Comparison of ENCODE assay signal across 8 cellular contexts in genomic region chr9:34992376-34992951, GRCh38. TPM values are rescaled to one million over a fixed set of nuclear protein-coding genes. Genes with fewer than 3 reads are reported as not detected.
DNase-seq lines count a peak whose midpoint lies in the region; ATAC-seq and TF ChIP-seq lines count a peak whose summit lies in the region.

No MANE protein-coding gene starts in this region.

- no peaks in the 10 kb centered on the region for H3K9me3 ChIP-seq in left ventricle myocardium inferior (replicated peaks)

- no peak for ATAC-seq in HG03108 (IDR thresholded peaks at IDR 0.05; ENCODE audit: unreplicated experiment)
- no peak for ATAC-seq in GM19324 (IDR thresholded peaks at IDR 0.05; ENCODE audit: low FRiP score, unreplicated experiment)
- ATAC-seq in sciatic nerve, result no peak

- H3K4me1 Mint-ChIP-seq in activated naive CD8-positive, alpha-beta T cell (ENCODE audit: low read depth), result peaks cover 45% of the 10 kb centered on the region

- intact Hi-C loops in left ventricle myocardium inferior (cut with micrococcal nuclease), result no loop called here
- intact Hi-C loops in sciatic nerve (cut with DNase I), result loop anchor here (10.0 kb wide), 1 partner anchor 82 kb away; the partner anchor contains the start of genes FANCG and VCP

- peak overlapping the region; percentile 88 for H3K4me3 ChIP-seq in left ventricle myocardium inferior

- TF ChIP-seq CTCF in left ventricle myocardium inferior (IDR thresholded peaks at IDR 0.05; ENCODE audit: borderline replicate concordance), result no peak

- peak overlapping the region; percentile 88 for H3K27ac Mint-ChIP-seq in activated naive CD8-positive, alpha-beta T cell

- H3K27ac ChIP-seq in left ventricle myocardium inferior (replicated peaks), result peak overlapping the region; percentile 96

- peaks cover 89% of the 10 kb centered on the region for H3K4me1 ChIP-seq in left ventricle myocardium inferior

- peak overlapping the region; percentile 51 for H3K4me3 Mint-ChIP-seq in activated naive CD8-positive, alpha-beta T cell

- H3K27me3 Mint-ChIP-seq in activated naive CD8-positive, alpha-beta T cell, result no peaks in the 10 kb centered on the region

- no peaks in the 10 kb centered on the region for H3K27me3 ChIP-seq in left ventricle myocardium inferior (ENCODE audit: low read depth)

- peak; percentile 24 for DNase-seq in activated gamma-delta T cell treated with anti-CD3 and anti-CD28 coated beads, Interleukin-2, amount 50 U/mL, for 16 hours (ENCODE audit: low read depth)
- no peak for DNase-seq in activated gamma-delta T cell (lab: John Stamatoyannopoulos, UW)
- DNase-seq in left ventricle myocardium inferior, result peak; percentile 62
- peak; percentile 57 to 67 for DNase-seq in stimulated activated CD4-positive, alpha-beta T cell treated with anti-CD3 and anti-CD28 coated beads, Interleukin-1b, Interleukin-23, amount 100 ng/mL, for 4 hours (ENCODE audit: low read depth in 2 of 2)
- DNase-seq in sciatic nerve (ENCODE audit: low spot score), result no peak

- H3K36me3 Mint-ChIP-seq in activated naive CD8-positive, alpha-beta T cell, result no peaks in the 10 kb centered on the region

- H3K36me3 ChIP-seq in left ventricle myocardium inferior, result peaks cover 15% of the 10 kb centered on the region

- no peaks in the 10 kb centered on the region for H3K9me3 Mint-ChIP-seq in activated naive CD8-positive, alpha-beta T cell (ENCODE audit: low read depth)

RNA-seq across cellular contexts. Expression of gene DNAJB5, which starts 2.9 kb away (rescaled TPM):
- total RNA-seq in left ventricle myocardium inferior (70.0 TPM), sciatic nerve (10.6 TPM)

RNA-seq across cellular contexts. Expression of gene PHF24, which starts 34.4 kb away (rescaled TPM):
- 0.11 TPM for total RNA-seq in left ventricle myocardium inferior
- 0.45 TPM for total RNA-seq in sciatic nerve

Comparison
In these comparisons a context has a peak if more than half of its experiments do, and no peak if none do; other contexts are left out.
1. DNase-seq: peak in activated gamma-delta T cell treated with anti-CD3 and anti-CD28 coated beads, Interleukin-2, amount 50 U/mL, for 16 hours (single experiment), left ventricle myocardium inferior (single experiment) and stimulated activated CD4-positive, alpha-beta T cell treated with anti-CD3 and anti-CD28 coated beads, Interleukin-1b, Interleukin-23, amount 100 ng/mL, for 4 hours (2 of 2); none in activated gamma-delta T cell (single experiment) and sciatic nerve (single experiment).